In genomic region chr14:39091716-39092115, GRCh38 we compare ENCODE assay signal across 1 cellular context.
TF ChIP-seq lines count a peak whose summit lies in the region.

No MANE protein-coding gene starts in this region.

TF ChIP-seq in endothelial cell of umbilical vein, 7 proteins besides CTCF, POLR2A, EP300 and RAD21:
- TF ChIP-seq JUN (IDR thresholded peaks at IDR 0.05; ENCODE audit: borderline replicate concordance, insufficient read depth, insufficient read length, low read depth) (no peak), MAX (IDR thresholded peaks at IDR 0.05; ENCODE audit: insufficient read depth, insufficient read length) (no peak), GATA2 (IDR thresholded peaks at IDR 0.05; ENCODE audit: insufficient read depth, insufficient read length, low read depth, low read length) (no peak), MYC (IDR thresholded peaks at IDR 0.05; ENCODE audit: low read depth, low read length) (no peak), POLR2AphosphoS5 (IDR thresholded peaks at IDR 0.05; ENCODE audit: insufficient read depth, low read depth, low read length) (no peak), FOS (IDR thresholded peaks at IDR 0.05; ENCODE audit: borderline replicate concordance, insufficient read depth, low read length) (no peak), EZH2 (IDR thresholded peaks at IDR 0.05; ENCODE audit: borderline replicate concordance, low read depth, low read length, severe bottlenecking) (no peak)
